ENCODE assay signal across 7 cellular contexts in genomic region chr21:19224090-19224489, GRCh38.
"Had no signal": no experiment of that assay in that cellular context is flagged by ENCODE, and none has a peak within 500 bp of the region (broad histone marks: within the 10 kb centered on the region; RNA-seq: fewer than 3 reads in every experiment).

No MANE protein-coding gene starts in this region.

- H3K4me3 ChIP-seq: GM12878 had no signal

- FAIRE-seq: GM12878, GM12891, GM12892, GM18507, GM19239 had no signal

- DNase-seq: GDM1, GF-D8 had no signal
